16 cellular contexts compared by ENCODE assay signal in genomic region chr3:69823710-69824109, GRCh38.
DNase-seq lines count a peak whose midpoint lies in the region; ATAC-seq and TF ChIP-seq lines count a peak whose summit lies in the region.
"Had no signal": no experiment of that assay in that cellular context is flagged by ENCODE, and none has a peak within 500 bp of the region (broad histone marks: within the 10 kb centered on the region; RNA-seq: fewer than 3 reads in every experiment).

No MANE protein-coding gene starts in this region.

- H3K56ac ChIP-seq in IMR-90 (ENCODE audit: extremely low read depth, insufficient read depth, low read length), result no peak overlapping the region

- no peak overlapping the region for H3K18ac ChIP-seq in IMR-90 (ENCODE audit: low read depth, low read length)

- H3K4me2 ChIP-seq in IMR-90 (ENCODE audit: low read depth, low read length), result no peak overlapping the region
- H3K4me2 ChIP-seq: SK-N-SH had no signal

- POLR2A ChIA-PET in IMR-90 (lab: Charles Lee; ENCODE audit: unreplicated experiment), result no interaction called here

- no peak overlapping the region for H2AFZ ChIP-seq in IMR-90 (replicated peaks; ENCODE audit: low read length, poor library complexity)

- H2BK120ac ChIP-seq in IMR-90 (ENCODE audit: low read depth, low read length), result no peak overlapping the region

- no peak overlapping the region for H2BK20ac ChIP-seq in IMR-90 (ENCODE audit: low read depth, low read length)

- dilution Hi-C loops in IMR-90 (cut with HindIII; ENCODE audit: low sequenced_read_pairs, unreplicated experiment), result no loop called here

- no CpG with 5 or more reads among the region's 1 CpG for WGBS in IMR-90 (ENCODE audit: extremely low coverage in 2 of 2, insufficient read length in 1 of 2), 2 experiments

- H4K8ac ChIP-seq in IMR-90 (ENCODE audit: low read depth in 2 of 2, low read length in 2 of 2), result no peak overlapping the region

- DNase-seq in EH (ENCODE audit: low read depth) (peak; percentile 64), IMR-90 (peak; percentile 53), choroid plexus epithelial cell (ENCODE audit: low read depth) (peak; percentile 50), renal cortical epithelial cell (ENCODE audit: low read depth) (peak; percentile 16), lower lobe of right lung (no peak)
- no peak for DNase-seq in effector memory CD8-positive, alpha-beta T cell
- DNase-seq: COR-L47, KG1, MG63, NCI-H1092 treated with DMSO at 0.1 percent for 48 hours, NCI-H510A treated with DMSO at 0.1 percent for 48 hours, SK-N-SH had no signal

- H3K4me1 ChIP-seq in IMR-90 (ENCODE audit: control insufficient read depth, insufficient read depth, low read length) (peaks cover 4% of the 10 kb centered on the region), lower lobe of right lung (peaks cover 5% of the 10 kb centered on the region)

- H3K23ac ChIP-seq in IMR-90 (ENCODE audit: low read depth, low read length), result no peak overlapping the region

- ATAC-seq in IMR-90 (ENCODE audit: low read depth) (peak; percentile 79), HG03095 (IDR thresholded peaks at IDR 0.05; ENCODE audit: unreplicated experiment) (no peak), lower lobe of right lung (no peak), HG02642 (IDR thresholded peaks at IDR 0.05; ENCODE audit: poor library complexity, unreplicated experiment) (no peak)
- ATAC-seq in effector memory CD8-positive, alpha-beta T cell (replicated peaks), result no peak
- ATAC-seq: Right ventricle myocardium inferior had no signal

- no peak overlapping the region for H2AK5ac ChIP-seq in IMR-90 (ENCODE audit: low read depth, low read length)

- no peaks in the 10 kb centered on the region for H3K9me1 ChIP-seq in IMR-90 (ENCODE audit: insufficient read depth, low read length)

- no peak overlapping the region for H3K14ac ChIP-seq in IMR-90 (replicated peaks; ENCODE audit: low read depth, low read length)

- peaks cover 5 to 7% of the 10 kb centered on the region in 2 donors for H3K9me3 Mint-ChIP-seq in effector memory CD8-positive, alpha-beta T cell

- TF ChIP-seq CTCF in IMR-90 (conservative IDR thresholded peaks at IDR 0.05; ENCODE audit: low read depth, low read length), result no peak
- no peak for TF ChIP-seq CTCF in choroid plexus epithelial cell (conservative IDR thresholded peaks at IDR 0.05; ENCODE audit: low read depth, low read length)
- TF ChIP-seq CTCF in lower lobe of right lung (IDR thresholded peaks at IDR 0.05), result no peak

- H3K27ac Mint-ChIP-seq in effector memory CD8-positive, alpha-beta T cell, result no peak overlapping the region
- H3K27ac Mint-ChIP-seq: CD14-positive monocyte had no signal

- H3K27me3 ChIP-seq in IMR-90 (ENCODE audit: control insufficient read depth, insufficient read depth, low read length) (no peaks in the 10 kb centered on the region), lower lobe of right lung (ENCODE audit: low read depth) (no peaks in the 10 kb centered on the region)
- H3K27me3 ChIP-seq: MG63 had no signal

- intact Hi-C loops in IMR-90 (cut with micrococcal nuclease), result no loop called here
- intact Hi-C loops in lower lobe of right lung (cut with DNase I), result no loop called here

- CTCF ChIA-PET in IMR-90 (lab: Yijun Ruan, JAX), result no interaction called here

- H3K4me3 Mint-ChIP-seq in effector memory CD8-positive, alpha-beta T cell, result no peak overlapping the region
- H3K4me3 Mint-ChIP-seq: CD14-positive monocyte had no signal

- peaks cover 0 to 19% of the 10 kb centered on the region in 2 experiments; a peak in 2 of 4 replicates for H3K79me1 ChIP-seq in IMR-90 (ENCODE audit: low read depth in 1 of 2, low read length in 2 of 2)

- BruUV-seq in IMR-90 (replicated peaks; lab: Mats Ljungman, UMichigan), result no TSS peak

- H3K4me1 Mint-ChIP-seq in effector memory CD8-positive, alpha-beta T cell (ENCODE audit: low read depth in 2 of 2), result no peaks in the 10 kb centered on the region

- H3K27ac ChIP-seq in IMR-90 (ENCODE audit: insufficient read depth, low read length) (no peak overlapping the region), lower lobe of right lung (no peak overlapping the region)

- no peaks in the 10 kb centered on the region for H3K27me3 Mint-ChIP-seq in effector memory CD8-positive, alpha-beta T cell

- no peak overlapping the region for H4K5ac ChIP-seq in IMR-90 (ENCODE audit: low read depth, low read length)

- H2AK9ac ChIP-seq in IMR-90 (replicated peaks; ENCODE audit: low read depth, low read length, poor library complexity), result no peak overlapping the region

- no peak overlapping the region for H3K4ac ChIP-seq in IMR-90 (ENCODE audit: low read depth, low read length)

- no peaks in the 10 kb centered on the region for H3K36me3 ChIP-seq in IMR-90 (ENCODE audit: control insufficient read depth, insufficient read depth, low read length)
- H3K36me3 ChIP-seq in lower lobe of right lung, result no peaks in the 10 kb centered on the region
- H3K36me3 ChIP-seq: MG63 had no signal

- H4K20me1 ChIP-seq in IMR-90 (ENCODE audit: insufficient read depth, low read length), result no peaks in the 10 kb centered on the region

- no peak overlapping the region for H2BK5ac ChIP-seq in IMR-90 (ENCODE audit: low read depth, low read length, poor library complexity, severe bottlenecking)

- H2BK15ac ChIP-seq in IMR-90 (ENCODE audit: low read depth, low read length), result no peak overlapping the region

- H3K4me3 ChIP-seq in IMR-90 (ENCODE audit: insufficient read depth, low read depth, low read length), result no peak overlapping the region
- no peak overlapping the region for H3K4me3 ChIP-seq in choroid plexus epithelial cell (ENCODE audit: low read depth, low read length)
- no peak overlapping the region for H3K4me3 ChIP-seq in lower lobe of right lung
- H3K4me3 ChIP-seq: MG63 had no signal

- H3K9ac ChIP-seq in IMR-90 (ENCODE audit: low read depth, low read length), result no peak overlapping the region
- H3K9ac ChIP-seq: SK-N-SH had no signal

- no peak overlapping the region for H4K91ac ChIP-seq in IMR-90 (ENCODE audit: insufficient read depth, low read depth, low read length)

- no peak for TF ChIP-seq RAD21 in IMR-90 (IDR thresholded peaks at IDR 0.05; ENCODE audit: low read length)

- in situ Hi-C loops in IMR-90 (cut with MboI; ENCODE audit: low sequenced_read_pairs), result no loop called here

- no peak for TF ChIP-seq POLR2A in IMR-90 (IDR thresholded peaks at IDR 0.05; ENCODE audit: low read depth, low read length)

- no peaks in the 10 kb centered on the region for H3K36me3 Mint-ChIP-seq in effector memory CD8-positive, alpha-beta T cell (ENCODE audit: insufficient read depth)

- H3K9me3 ChIP-seq in IMR-90 (ENCODE audit: control insufficient read depth, insufficient read depth, low read length), result 0 out of 2 replicates have a peak, but pooled peaks cover 2% of the 10 kb centered on the region
- no peaks in the 10 kb centered on the region for H3K9me3 ChIP-seq in lower lobe of right lung
- H3K9me3 ChIP-seq: MG63, SK-N-SH had no signal

TF ChIP-seq in IMR-90, 13 proteins besides CTCF, POLR2A, EP300 and RAD21:
- no peak for TF ChIP-seq RFX5 (IDR thresholded peaks at IDR 0.05; ENCODE audit: low read depth, low read length)
- TF ChIP-seq CHD1 (IDR thresholded peaks at IDR 0.05; ENCODE audit: low read depth, low read length), result no peak
- TF ChIP-seq MAZ (IDR thresholded peaks at IDR 0.05; ENCODE audit: borderline replicate concordance, low read depth, low read length), result no peak
- TF ChIP-seq FOS (IDR thresholded peaks at IDR 0.05; ENCODE audit: low read depth, low read length), result no peak
- TF ChIP-seq NFE2L2 (IDR thresholded peaks at IDR 0.05; ENCODE audit: low read depth, low read length), result no peak
TF ChIP-seq in IMR-90: peak in this region for 0.

Comparison
In these comparisons a context has a peak if more than half of its experiments do, and no peak if none do; other contexts are left out.
1. DNase-seq: peak in EH (single experiment), IMR-90 (single experiment), choroid plexus epithelial cell (single experiment) and renal cortical epithelial cell (single experiment); none in effector memory CD8-positive, alpha-beta T cell (0 of 3) and lower lobe of right lung (single experiment).